Comparison of ENCODE assay signal across 13 cellular contexts in the genomic region with DNA sequence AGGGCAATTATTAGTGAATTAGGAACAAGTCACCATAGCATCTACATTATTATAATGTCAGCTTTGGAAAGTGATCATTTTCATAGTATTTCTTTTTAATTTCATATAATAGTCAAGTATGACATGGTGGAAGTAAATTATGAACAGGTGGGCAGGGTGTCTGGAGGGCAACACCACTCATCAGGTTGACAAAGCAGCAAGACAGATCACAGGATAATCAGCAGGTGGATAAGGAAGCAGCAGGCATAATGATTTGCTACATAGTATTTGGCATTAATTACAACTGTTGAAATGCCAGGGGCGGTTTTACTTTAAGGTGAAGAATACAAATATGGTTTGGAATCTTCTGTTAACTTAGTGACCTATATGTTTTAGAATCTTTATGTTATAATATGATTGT.
"Had no signal": no experiment of that assay in that cellular context is flagged by ENCODE, and none has a peak within 500 bp of the region (broad histone marks: within the 10 kb centered on the region; RNA-seq: fewer than 3 reads in every experiment).

No MANE protein-coding gene starts in this region.

- DNase-seq: activated CD4-positive, alpha-beta memory T cell treated with anti-CD3 and anti-CD28 coated beads, Interleukin-2, amount 10 ng/mL, durations not matched to agents 7 days and 5 days; activated CD4-positive, alpha-beta T cell treated with anti-CD3 and anti-CD28 coated beads for 36 hours; activated naive CD4-positive, alpha-beta T cell; effector CD4-positive, alpha-beta T cell; foreskin melanocyte; head of caudate nucleus; left colon; naive thymus-derived CD4-positive, alpha-beta T cell; posterior cingulate gyrus; stimulated activated CD4-positive, alpha-beta T cell treated with anti-CD3 and anti-CD28 coated beads, Interleukin-15, amount 100 ng/mL, for 24 hours; stimulated activated CD4-positive, alpha-beta T cell treated with anti-CD3 and anti-CD28 coated beads, Interleukin-4, amount 100 ng/mL, for 4 hours; stimulated activated naive CD8-positive, alpha-beta T cell treated with anti-CD3 and anti-CD28 coated beads, Interleukin-15, amount 100 ng/mL, for 72 hours; WERI-Rb-1 had no signal
